In genomic region chr16:29745126-29745852, GRCh38 we compare ENCODE assay signal across 7 cellular contexts.
DNase-seq lines count a peak whose midpoint lies in the region; ATAC-seq and TF ChIP-seq lines count a peak whose summit lies in the region.

No MANE protein-coding gene starts in this region.

- ATAC-seq in GM19463 (IDR thresholded peaks at IDR 0.05; ENCODE audit: unreplicated experiment), result peak; percentile 31

- peak overlapping the region; percentile 87 for H3K4me3 Mint-ChIP-seq in activated T-cell treated with anti-CD3 and anti-CD28 coated beads, Interleukin-2, amount 50 U/mL, for 24 hours

- peak overlapping the region; percentile 97 for H3K27ac Mint-ChIP-seq in activated T-cell treated with anti-CD3 and anti-CD28 coated beads, Interleukin-2, amount 50 U/mL, for 24 hours

- H3K27ac ChIP-seq in HL-60 (replicated peaks), result peak overlapping the region; percentile 100

- no peaks in the 10 kb centered on the region for H3K27me3 ChIP-seq in HL-60 (ENCODE audit: insufficient read depth, poor library complexity, severe bottlenecking)

- TF ChIP-seq CTCF in HL-60 (IDR thresholded peaks at IDR 0.05; ENCODE audit: insufficient read depth, low read length), result no peak

- no peaks in the 10 kb centered on the region for H3K27me3 Mint-ChIP-seq in activated T-cell treated with anti-CD3 and anti-CD28 coated beads, Interleukin-2, amount 50 U/mL, for 24 hours

- peaks cover 43% of the 10 kb centered on the region for H3K36me3 Mint-ChIP-seq in activated T-cell treated with anti-CD3 and anti-CD28 coated beads, Interleukin-2, amount 50 U/mL, for 24 hours (ENCODE audit: low read depth)

- peak overlapping the region; percentile 52 for H3K4me3 ChIP-seq in HL-60 (replicated peaks; ENCODE audit: insufficient read depth, low read length)

- peak; percentile 63 to 92 for DNase-seq in HL-60 (ENCODE audit: low read depth in 1 of 2, low spot score in 1 of 2)
- DNase-seq in activated T-cell treated with anti-CD3 and anti-CD28 coated beads, Interleukin-2, amount 50 U/mL, for 24 hours, result peak; percentile 75
- DNase-seq in medulla oblongata (ENCODE audit: extremely low spot score), result peak; percentile 18
- no peak for DNase-seq in middle frontal gyrus (ENCODE audit: extremely low spot score, low spot score)
- DNase-seq in NCI-H1105 (lab: John Stamatoyannopoulos, UW), result no peak
- no peak for DNase-seq in NCI-H748 (lab: John Stamatoyannopoulos, UW; ENCODE audit: unreplicated experiment)

- no peaks in the 10 kb centered on the region for H3K9me3 Mint-ChIP-seq in activated T-cell treated with anti-CD3 and anti-CD28 coated beads, Interleukin-2, amount 50 U/mL, for 24 hours

- peaks cover 76% of the 10 kb centered on the region for H3K4me1 Mint-ChIP-seq in activated T-cell treated with anti-CD3 and anti-CD28 coated beads, Interleukin-2, amount 50 U/mL, for 24 hours (ENCODE audit: low read depth)

Comparison
In these comparisons a context has a peak if more than half of its experiments do, and no peak if none do; other contexts are left out.
1. DNase-seq: peak in HL-60 (2 of 2), activated T-cell treated with anti-CD3 and anti-CD28 coated beads, Interleukin-2, amount 50 U/mL, for 24 hours (single experiment) and medulla oblongata (single experiment); none in middle frontal gyrus (single experiment), NCI-H1105 (single experiment) and NCI-H748 (single experiment).